ENCODE assay signal across 8 cellular contexts in genomic region chr11:33857924-33858323, GRCh38. TPM values are rescaled to one million over a fixed set of nuclear protein-coding genes. Genes with fewer than 3 reads are reported as not detected.
DNase-seq lines count a peak whose midpoint lies in the region; ATAC-seq and TF ChIP-seq lines count a peak whose summit lies in the region.

No MANE protein-coding gene starts in this region.

- peaks cover 21% of the 10 kb centered on the region for H3K27me3 ChIP-seq in BJ (ENCODE audit: control insufficient read depth, insufficient read depth, low read length)
- H3K27me3 ChIP-seq in MG63, result peaks cover 38% of the 10 kb centered on the region
- H3K27me3 ChIP-seq in SJCRH30, result no peaks in the 10 kb centered on the region
- H3K27me3 ChIP-seq in upper lobe of right lung, result no peaks in the 10 kb centered on the region

- peak; percentile 94 for ATAC-seq in upper lobe of right lung

- H3K27ac ChIP-seq in SJCRH30 (no peak overlapping the region), upper lobe of right lung (no peak overlapping the region)

- POLR2A ChIA-PET in BJ (lab: Charles Lee), result no interaction called here

- peak; percentile 93 for TF ChIP-seq CTCF in BJ (IDR thresholded peaks at IDR 0.05; ENCODE audit: insufficient read depth, low read depth, low read length)
- peak; percentile 88 for TF ChIP-seq CTCF in GM20000 (IDR thresholded peaks at IDR 0.05; ENCODE audit: extremely low read depth, missing control alignments)
- peak; percentile 91 for TF ChIP-seq CTCF in upper lobe of right lung (IDR thresholded peaks at IDR 0.05)

- intact Hi-C loops in upper lobe of right lung (cut with DNase I), result loop anchor here (2.0 kb wide), 1 partner anchor 113 kb away; no protein-coding TSS in a partner anchor

- no peak overlapping the region for H3K4me3 ChIP-seq in BJ (ENCODE audit: low read depth, low read length)
- no peak overlapping the region for H3K4me3 ChIP-seq in MG63
- no peak overlapping the region for H3K4me3 ChIP-seq in SJCRH30
- no peak overlapping the region for H3K4me3 ChIP-seq in upper lobe of right lung

- DNase-seq in BJ (ENCODE audit: low read depth) (peak; percentile 1), GM20000 (ENCODE audit: low spot score) (peak; percentile 75), MG63 (peak; percentile 50), SJCRH30 (peak; percentile 60 to 84), glomerular visceral epithelial cell (ENCODE audit: extremely low spot score) (peak; percentile 51), pons (ENCODE audit: low spot score) (peak; percentile 78), upper lobe of right lung (peak; percentile 84)
- peak; percentile 67 for DNase-seq in activated gamma-delta T cell treated with anti-CD3 and anti-CD28 coated beads, Interleukin-2, amount 50 U/mL, for 16 hours (ENCODE audit: low read depth)

- H3K36me3 ChIP-seq in BJ (ENCODE audit: control insufficient read depth, insufficient read depth, low read length) (no peaks in the 10 kb centered on the region), MG63 (no peaks in the 10 kb centered on the region), SJCRH30 (no peaks in the 10 kb centered on the region), upper lobe of right lung (no peaks in the 10 kb centered on the region)

- H3K4me1 ChIP-seq in SJCRH30 (no peaks in the 10 kb centered on the region), upper lobe of right lung (no peaks in the 10 kb centered on the region)

- CTCF ChIA-PET in BJ (lab: Yijun Ruan, JAX), result interaction anchor here (0.6 to 6.7 kb wide), 33 partner anchors 8 to 635 kb away, joined by 3 to 81 read pairs (median 3); no protein-coding TSS in a partner anchor

- H3K9me3 ChIP-seq in MG63, result no peaks in the 10 kb centered on the region
- H3K9me3 ChIP-seq in SJCRH30 (replicated peaks), result no peaks in the 10 kb centered on the region
- H3K9me3 ChIP-seq in upper lobe of right lung, result no peaks in the 10 kb centered on the region

RNA-seq across cellular contexts. Expression of gene LMO2, which starts 34.0 kb away (rescaled TPM):
- not detected in 2 replicates for polyA plus RNA-seq in BJ (2011; rRNA removed)
- polyA minus RNA-seq in BJ (2011; rRNA and poly(A)+ RNA removed), result 0.09 TPM in 1 of 2 replicates, not detected in the other
- not detected in 2 replicates for total RNA-seq in MG63 (2014; rRNA removed; shearing (Covaris generic); ENCODE audit: low replicate concordance)
- 0.63 and 1.2 TPM in 2 replicates for total RNA-seq in SJCRH30 (2014; rRNA removed; shearing (Covaris generic))
- 65.1 TPM for total RNA-seq in upper lobe of right lung

Comparison
In these comparisons a context has a peak if more than half of its experiments do, and no peak if none do; other contexts are left out.
1. DNase-seq: peak in every context shown above with its lines; median percentile 84 in upper lobe of right lung; 78 in pons; 75 in GM20000; 72 in SJCRH30; 67 in activated gamma-delta T cell treated with anti-CD3 and anti-CD28 coated beads, Interleukin-2, amount 50 U/mL, for 16 hours; 51 in glomerular visceral epithelial cell; 50 in MG63; 1 in BJ.
2. RNA of gene LMO2, which starts 34.0 kb away (total RNA-seq): 65.1 TPM in upper lobe of right lung (single experiment); 0.63 to 1.2 TPM in SJCRH30 and not detected in MG63; every median in the first group is over 10 times any median in the second.
3. Peak in every context shown above with its lines, with median percentiles within 50 percentile points of each other: CTCF ChIP-seq.